In genomic region chr14:91392623-91393303, GRCh38 we compare ENCODE assay signal across 10 cellular contexts. TPM values are rescaled to one million over a fixed set of nuclear protein-coding genes. Genes with fewer than 3 reads are reported as not detected.
DNase-seq lines count a peak whose midpoint lies in the region; ATAC-seq and TF ChIP-seq lines count a peak whose summit lies in the region.
"Had no signal": no experiment of that assay in that cellular context is flagged by ENCODE, and none has a peak within 500 bp of the region (broad histone marks: within the 10 kb centered on the region; RNA-seq: fewer than 3 reads in every experiment).

No MANE protein-coding gene starts in this region.

- H3K27ac ChIP-seq in DOHH2 (ENCODE audit: low read depth, low read length) (no peak overlapping the region), MM.1S (ENCODE audit: low read length) (peak overlapping the region; percentile 94), neuronal stem cell (replicated peaks; ENCODE audit: low read length) (peak overlapping the region; percentile 60)
- H3K27ac ChIP-seq: brain microvascular endothelial cell had no signal

- H3K27me3 ChIP-seq in DOHH2 (ENCODE audit: control insufficient read depth, low read length), result no peaks in the 10 kb centered on the region
- no peaks in the 10 kb centered on the region for H3K27me3 ChIP-seq in MM.1S (replicated peaks; ENCODE audit: insufficient read depth, low read length)
- no peaks in the 10 kb centered on the region for H3K27me3 ChIP-seq in neuronal stem cell (ENCODE audit: control insufficient read depth in 3 of 3, insufficient read depth in 3 of 3, low read depth in 1 of 3, low read length in 3 of 3)
- H3K27me3 ChIP-seq: brain microvascular endothelial cell had no signal

- peak; percentile 48 for DNase-seq in MM.1S
- no peak for DNase-seq in central memory CD8-positive, alpha-beta T cell (ENCODE audit: low spot score in 2 of 2)
- no peak for DNase-seq in neuronal stem cell (ENCODE audit: low spot score)
- DNase-seq in Kasumi-1 (lab: John Stamatoyannopoulos, UW), result no peak
- DNase-seq in osteocyte (ENCODE audit: extremely low spot score, unreplicated experiment), result no peak
- DNase-seq: brain microvascular endothelial cell, NCI-H1092 had no signal

- no peak overlapping the region for H2BK12ac ChIP-seq in neuronal stem cell (ENCODE audit: low read length)

- H3K9me2 ChIP-seq in DOHH2 (replicated peaks; ENCODE audit: control insufficient read depth, low read length) (no peaks in the 10 kb centered on the region), MM.1S (replicated peaks; ENCODE audit: insufficient read depth, low read length) (no peaks in the 10 kb centered on the region)

- no peak overlapping the region for H3K4ac ChIP-seq in neuronal stem cell (ENCODE audit: low read length)

- H3K18ac ChIP-seq in neuronal stem cell (ENCODE audit: low read length), result peak overlapping the region; percentile 73

- H2AFZ ChIP-seq in MM.1S (ENCODE audit: low read length) (no peak overlapping the region), neuronal stem cell (ENCODE audit: low read length) (no peak overlapping the region)

- peaks cover 8% of the 10 kb centered on the region for H3K79me1 ChIP-seq in neuronal stem cell (ENCODE audit: low read depth, low read length)

- no peak overlapping the region for H2BK120ac ChIP-seq in neuronal stem cell (ENCODE audit: low read depth, low read length)

- H3F3A ChIP-seq in DOHH2 (ENCODE audit: control insufficient read depth, insufficient read depth), result peaks cover 3% of the 10 kb centered on the region; the same call in 1 of the 2 replicates
- peaks cover 84% of the 10 kb centered on the region for H3F3A ChIP-seq in MM.1S (ENCODE audit: insufficient read depth, low read length)

- H3K23ac ChIP-seq in neuronal stem cell (ENCODE audit: low read depth, low read length, poor library complexity), result peak overlapping the region; percentile 16

- TF ChIP-seq CTCF in DOHH2 (IDR thresholded peaks at IDR 0.05; ENCODE audit: low read depth, low read length, poor library complexity, severe bottlenecking), result no peak
- no peak for TF ChIP-seq CTCF in MM.1S (IDR thresholded peaks at IDR 0.05; ENCODE audit: low read length)
- no peak for TF ChIP-seq CTCF in osteocyte (IDR thresholded peaks at IDR 0.05)

- H3K36me3 ChIP-seq in DOHH2 (ENCODE audit: control insufficient read depth, low read length) (peaks cover 75% of the 10 kb centered on the region), MM.1S (replicated peaks; ENCODE audit: insufficient read depth, low read length) (no peaks in the 10 kb centered on the region), neuronal stem cell (replicated peaks in 1 of 2; ENCODE audit: control insufficient read depth in 2 of 2, insufficient read depth in 2 of 2, low read length in 2 of 2) (peaks cover 0 to 2% of the 10 kb centered on the region in 2 donors)
- H3K36me3 ChIP-seq: brain microvascular endothelial cell had no signal

- H3K79me2 ChIP-seq in DOHH2 (ENCODE audit: control insufficient read depth, low read length) (peaks cover 100% of the 10 kb centered on the region), MM.1S (ENCODE audit: low read length) (peaks cover 100% of the 10 kb centered on the region)

- H3K4me1 ChIP-seq in DOHH2 (ENCODE audit: control insufficient read depth, low read length) (peaks cover 82% of the 10 kb centered on the region), MM.1S (ENCODE audit: low read length) (peaks cover 71% of the 10 kb centered on the region), neuronal stem cell (ENCODE audit: control insufficient read depth in 2 of 2, insufficient read depth in 1 of 2, low read depth in 1 of 2, low read length in 2 of 2) (peaks cover 6 to 45% of the 10 kb centered on the region in 2 donors)

- H3K4me2 ChIP-seq in DOHH2 (ENCODE audit: low read length) (peak overlapping the region; percentile 45), MM.1S (ENCODE audit: low read depth, low read length) (peak overlapping the region; percentile 90), neuronal stem cell (ENCODE audit: insufficient read depth, low read length, poor library complexity, severe bottlenecking) (peak overlapping the region; percentile 35)

- no peak for ATAC-seq in central memory CD8-positive, alpha-beta T cell (replicated peaks; ENCODE audit: extremely low read depth, poor library complexity, severe bottlenecking)
- no peak for ATAC-seq in HG03457 (IDR thresholded peaks at IDR 0.05; ENCODE audit: unreplicated experiment)

- no peaks in the 10 kb centered on the region for H3K9me3 ChIP-seq in DOHH2 (ENCODE audit: control insufficient read depth, insufficient read depth, low read length)
- H3K9me3 ChIP-seq in MM.1S (replicated peaks; ENCODE audit: insufficient read depth, low read length), result no peaks in the 10 kb centered on the region
- H3K9me3 ChIP-seq in neuronal stem cell (replicated peaks in 1 of 2; ENCODE audit: control insufficient read depth in 2 of 2, insufficient read depth in 1 of 2, low read depth in 1 of 2, low read length in 2 of 2), result peaks cover 0 to 3% of the 10 kb centered on the region in 2 donors

- H2BK15ac ChIP-seq in neuronal stem cell (ENCODE audit: low read length), result no peak overlapping the region

- no CpG with 5 or more reads among the region's 19 CpGs for WGBS in neuronal stem cell (ENCODE audit: extremely low coverage in 2 of 2, insufficient read length in 2 of 2, insufficient replicate concordance in 1 of 2), 2 donors

- H3K27ac Mint-ChIP-seq in central memory CD8-positive, alpha-beta T cell (ENCODE audit: low read depth), result peak overlapping the region; percentile 88
- H3K27ac Mint-ChIP-seq in osteocyte (ENCODE audit: unreplicated experiment), result no peak overlapping the region

- no peaks in the 10 kb centered on the region for H3K9me3 Mint-ChIP-seq in central memory CD8-positive, alpha-beta T cell
- no peaks in the 10 kb centered on the region for H3K9me3 Mint-ChIP-seq in osteocyte (ENCODE audit: unreplicated experiment)

- H2BK5ac ChIP-seq in neuronal stem cell (ENCODE audit: low read length), result no peak overlapping the region

- H3K14ac ChIP-seq in neuronal stem cell (ENCODE audit: low read length), result no peak overlapping the region

- peaks cover 90% of the 10 kb centered on the region for H3K4me1 Mint-ChIP-seq in central memory CD8-positive, alpha-beta T cell
- peaks cover under 1% of the 10 kb centered on the region for H3K4me1 Mint-ChIP-seq in osteocyte (ENCODE audit: unreplicated experiment)

- no peak overlapping the region for H4K8ac ChIP-seq in neuronal stem cell (ENCODE audit: low read depth, low read length)

- H3K9ac ChIP-seq in MM.1S (ENCODE audit: low read length), result peak overlapping the region; percentile 60
- H3K9ac ChIP-seq in neuronal stem cell (ENCODE audit: low read depth, low read length, poor library complexity), result no peak overlapping the region

- peak overlapping the region; percentile 40 for H2AK5ac ChIP-seq in neuronal stem cell (ENCODE audit: low read depth, low read length)

- peaks cover 24% of the 10 kb centered on the region for H3K36me3 Mint-ChIP-seq in central memory CD8-positive, alpha-beta T cell (ENCODE audit: insufficient read depth)
- no peaks in the 10 kb centered on the region for H3K36me3 Mint-ChIP-seq in osteocyte (ENCODE audit: unreplicated experiment)

- no peak overlapping the region for H4K91ac ChIP-seq in neuronal stem cell (ENCODE audit: low read depth, low read length, poor library complexity)

- no peak overlapping the region; the same call in 1 of the 2 replicates for H3K4me3 ChIP-seq in DOHH2 (ENCODE audit: low read length)
- H3K4me3 ChIP-seq in MM.1S (ENCODE audit: low read length), result peak overlapping the region; percentile 44
- H3K4me3 ChIP-seq in neuronal stem cell (ENCODE audit: low read length in 2 of 2), result no peak overlapping the region
- H3K4me3 ChIP-seq: skin epidermis had no signal

- no peaks in the 10 kb centered on the region for H3K27me3 Mint-ChIP-seq in central memory CD8-positive, alpha-beta T cell
- H3K27me3 Mint-ChIP-seq in osteocyte (ENCODE audit: unreplicated experiment), result peaks cover 9% of the 10 kb centered on the region

- peak overlapping the region; percentile 99 for H3K4me3 Mint-ChIP-seq in central memory CD8-positive, alpha-beta T cell
- H3K4me3 Mint-ChIP-seq in osteocyte (ENCODE audit: unreplicated experiment), result no peak overlapping the region

- peaks cover 52% of the 10 kb centered on the region for H4K20me1 ChIP-seq in DOHH2 (ENCODE audit: control insufficient read depth, insufficient read depth, low read depth, low read length)
- H4K20me1 ChIP-seq in MM.1S (ENCODE audit: insufficient read depth, low read length), result no peaks in the 10 kb centered on the region

RNA-seq across cellular contexts. Expression of gene CCDC88C, which starts 24.9 kb away (rescaled TPM):
- polyA plus RNA-seq in neuronal stem cell (2013, experiment 1 of 2), result 18.8 TPM
- 18.5 TPM for polyA plus RNA-seq in neuronal stem cell (2013, experiment 2 of 2)
- 1.1 and 1.4 TPM in 2 replicates for total RNA-seq in osteocyte

Comparison
In these comparisons a context has a peak if more than half of its experiments do, and no peak if none do; other contexts are left out.
1. H3K4me2 ChIP-seq: peak in every context shown above with its lines; median percentile 90 in MM.1S; 45 in DOHH2; 35 in neuronal stem cell.